27 cellular contexts compared by ENCODE assay signal in the genomic region with DNA sequence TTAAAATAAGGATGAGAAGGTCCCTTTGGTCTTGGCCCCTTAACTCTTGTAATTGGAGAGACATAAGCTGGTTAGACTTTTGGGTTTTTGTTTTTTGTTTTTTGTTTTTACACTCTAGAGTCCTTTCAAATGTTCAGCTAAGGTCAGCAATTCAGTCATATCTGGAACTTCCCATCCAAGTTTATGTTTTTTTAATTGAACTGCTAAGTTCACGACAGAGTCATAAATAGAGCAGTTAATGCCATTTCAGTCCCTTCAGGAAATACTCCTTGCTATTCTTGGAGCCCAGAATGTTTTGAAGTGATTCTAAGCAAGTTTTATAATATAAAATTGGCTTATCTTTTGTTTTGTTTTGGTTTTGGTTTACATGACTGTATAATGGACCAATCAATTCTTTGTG.
"Had no signal": no experiment of that assay in that cellular context is flagged by ENCODE, and none has a peak within 500 bp of the region (broad histone marks: within the 10 kb centered on the region; RNA-seq: fewer than 3 reads in every experiment).

No MANE protein-coding gene starts in this region.

- H3K4me3 Mint-ChIP-seq: dendritic cell treated with granulocyte-macrophage colony-stimulating factor and Interleukin-4, amounts not matched to agents 40 ng/mL and 50 ng/mL, for 4 days; effector memory CD8-positive, alpha-beta T cell; endodermal cell; immature natural killer cell; mesothelial cell of epicardium; naive B cell; naive thymus-derived CD8-positive, alpha-beta T cell had no signal

- ATAC-seq: effector memory CD8-positive, alpha-beta T cell; esophagus mucosa; foreskin keratinocyte; gastroesophageal sphincter; heart left ventricle; left lung; left ventricle myocardium superior; lower lobe of right lung; mucosa of descending colon; naive thymus-derived CD8-positive, alpha-beta T cell had no signal

- H3K4me1 ChIP-seq: esophagus squamous epithelium, foreskin keratinocyte, gastroesophageal sphincter, left lung, lower lobe of right lung had no signal

- H3K27me3 Mint-ChIP-seq: dendritic cell treated with granulocyte-macrophage colony-stimulating factor and Interleukin-4, amounts not matched to agents 40 ng/mL and 50 ng/mL, for 4 days; effector memory CD8-positive, alpha-beta T cell; naive B cell; naive thymus-derived CD8-positive, alpha-beta T cell had no signal

- H3K36me3 ChIP-seq: esophagus squamous epithelium, gastroesophageal sphincter, heart left ventricle, left lung, lower lobe of right lung had no signal

- H3K9me3 ChIP-seq: gastroesophageal sphincter, heart left ventricle, left lung, lower lobe of right lung, mucosa of descending colon had no signal

- DNase-seq: cortex of kidney; effector CD8-positive, alpha-beta T cell; effector memory CD8-positive, alpha-beta T cell; endodermal cell; erythroblast; esophagus squamous epithelium; foreskin keratinocyte; heart left ventricle; immature natural killer cell; islet precursor cell; kidney; kidney glomerular epithelial cell; left lung; left ventricle myocardium superior; lower lobe of right lung; mesenchymal stem cell; mucosa of descending colon; naive B cell; naive thymus-derived CD8-positive, alpha-beta T cell had no signal

- FAIRE-seq: colon, frontal cortex, kidney had no signal

- H3K4me1 Mint-ChIP-seq: immature natural killer cell; mesothelial cell of epicardium; naive B cell; naive thymus-derived CD8-positive, alpha-beta T cell had no signal

- H3K27ac Mint-ChIP-seq: dendritic cell treated with granulocyte-macrophage colony-stimulating factor and Interleukin-4, amounts not matched to agents 40 ng/mL and 50 ng/mL, for 4 days; effector memory CD8-positive, alpha-beta T cell; endodermal cell; immature natural killer cell; mesothelial cell of epicardium; naive B cell; naive thymus-derived CD8-positive, alpha-beta T cell had no signal

- H3K4me2 ChIP-seq: hepatocyte had no signal

- H3K27me3 ChIP-seq: esophagus squamous epithelium, foreskin keratinocyte, gastroesophageal sphincter, heart left ventricle, hepatocyte, left lung had no signal

- H2AFZ ChIP-seq: hepatocyte had no signal

- H3K4me3 ChIP-seq: esophagus squamous epithelium, gastroesophageal sphincter, heart left ventricle, hepatocyte, left lung, lower lobe of right lung, mucosa of descending colon had no signal

- H3K27ac ChIP-seq: epithelial cell of prostate, esophagus squamous epithelium, foreskin keratinocyte, gastroesophageal sphincter, heart left ventricle, hepatocyte, left lung, lower lobe of right lung had no signal

- H3K79me2 ChIP-seq: hepatocyte had no signal

- H3K9me3 Mint-ChIP-seq: dendritic cell treated with granulocyte-macrophage colony-stimulating factor and Interleukin-4, amounts not matched to agents 40 ng/mL and 50 ng/mL, for 4 days; endodermal cell; mesothelial cell of epicardium had no signal

- H3K36me3 Mint-ChIP-seq: immature natural killer cell; naive B cell; naive thymus-derived CD8-positive, alpha-beta T cell had no signal
